ENCODE assay signal across 14 cellular contexts in the genomic region with DNA sequence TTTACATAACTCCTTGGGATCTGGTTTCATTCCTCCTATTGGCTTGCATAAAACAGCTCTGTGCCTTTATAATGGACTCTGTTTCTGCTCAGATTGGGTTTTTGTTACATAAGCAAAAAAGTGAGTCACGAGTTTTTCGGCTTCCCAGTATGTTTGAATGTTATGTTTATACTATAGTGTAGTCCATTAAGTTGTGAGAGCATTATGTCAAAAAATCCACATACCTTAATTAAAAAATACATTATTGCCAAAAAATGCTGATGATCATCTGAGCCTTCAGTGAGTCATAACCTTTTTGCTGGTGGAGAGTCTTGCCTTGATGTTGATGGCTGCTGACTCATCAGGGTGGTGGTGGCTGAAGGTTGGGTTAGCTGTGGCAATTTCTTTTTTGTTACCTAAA.
DNase-seq lines count a peak whose midpoint lies in the region; ATAC-seq and TF ChIP-seq lines count a peak whose summit lies in the region.
"Had no signal": no experiment of that assay in that cellular context is flagged by ENCODE, and none has a peak within 500 bp of the region (broad histone marks: within the 10 kb centered on the region; RNA-seq: fewer than 3 reads in every experiment).

No MANE protein-coding gene starts in this region.

- no peaks in the 10 kb centered on the region for H3K9me3 ChIP-seq in osteoblast (ENCODE audit: low read depth, low read length)

- H3K27me3 ChIP-seq in osteoblast (ENCODE audit: insufficient read depth, low read length), result no peaks in the 10 kb centered on the region

- TF ChIP-seq CTCF in chondrocyte (IDR thresholded peaks at IDR 0.05) (no peak), osteoblast (IDR thresholded peaks at IDR 0.05; ENCODE audit: extremely low read depth, low read depth, low read length) (no peak)

- no peak for ATAC-seq in HG02938 (IDR thresholded peaks at IDR 0.05; ENCODE audit: unreplicated experiment)
- ATAC-seq: esophagus mucosa, left ventricle myocardium superior had no signal

- H2AFZ ChIP-seq in osteoblast (ENCODE audit: low read length), result no peak overlapping the region

- H3K27ac Mint-ChIP-seq in chondrocyte (ENCODE audit: unreplicated experiment), result peak overlapping the region; percentile 74
- H3K27ac Mint-ChIP-seq: activated naive CD8-positive, alpha-beta T cell treated with anti-CD3 and anti-CD28 coated beads for 36 hours; progenitor cell of endocrine pancreas had no signal

- H3K4me3 ChIP-seq in osteoblast (ENCODE audit: insufficient read depth, low read length), result no peak overlapping the region

- H3K4me3 Mint-ChIP-seq in chondrocyte (ENCODE audit: unreplicated experiment), result no peak overlapping the region
- H3K4me3 Mint-ChIP-seq: activated naive CD8-positive, alpha-beta T cell treated with anti-CD3 and anti-CD28 coated beads for 36 hours had no signal

- peaks cover 14% of the 10 kb centered on the region for H3K4me1 Mint-ChIP-seq in chondrocyte (ENCODE audit: low read depth)
- H3K4me1 Mint-ChIP-seq: activated naive CD8-positive, alpha-beta T cell treated with anti-CD3 and anti-CD28 coated beads for 36 hours had no signal

- H4K20me1 ChIP-seq in osteoblast (ENCODE audit: insufficient read depth, low read length), result no peaks in the 10 kb centered on the region

- no peaks in the 10 kb centered on the region for H3K27me3 Mint-ChIP-seq in chondrocyte (ENCODE audit: low read depth)
- H3K27me3 Mint-ChIP-seq: activated naive CD8-positive, alpha-beta T cell treated with anti-CD3 and anti-CD28 coated beads for 36 hours; progenitor cell of endocrine pancreas had no signal

- H3K4me2 ChIP-seq in osteoblast (ENCODE audit: insufficient read depth, low read length), result peak overlapping the region; percentile 1

- DNase-seq in ELR (ENCODE audit: low read depth) (peak; percentile 89), NCI-H446 treated with DMSO at 0.1 percent for 48 hours (lab: John Stamatoyannopoulos, UW) (peak; percentile 79), chondrocyte (ENCODE audit: low spot score) (no peak), osteoblast (ENCODE audit: insufficient read length, low spot score, missing footprints) (peak; percentile 82), cortex of kidney (lab: John Stamatoyannopoulos, UW) (no peak), amygdala (lab: John Stamatoyannopoulos, UW) (no peak)
- DNase-seq: activated CD4-positive, alpha-beta T cell treated with anti-CD3 and anti-CD28 coated beads for 4 hours; activated naive CD8-positive, alpha-beta T cell treated with anti-CD3 and anti-CD28 coated beads for 36 hours; GF-D8; left ventricle myocardium superior; SIG-M5 had no signal

- no peaks in the 10 kb centered on the region for H3K36me3 ChIP-seq in osteoblast (ENCODE audit: insufficient read depth, low read length)

- H3K27ac ChIP-seq in osteoblast (ENCODE audit: low read depth, low read length), result peak overlapping the region; percentile 0

- peaks cover 8% of the 10 kb centered on the region for H3K9me3 Mint-ChIP-seq in chondrocyte (ENCODE audit: low read depth)
- H3K9me3 Mint-ChIP-seq: activated naive CD8-positive, alpha-beta T cell treated with anti-CD3 and anti-CD28 coated beads for 36 hours had no signal

- no peaks in the 10 kb centered on the region for H3K79me2 ChIP-seq in osteoblast (ENCODE audit: insufficient read depth, low read length)

- H3K4me1 ChIP-seq in osteoblast (ENCODE audit: insufficient read depth, low read length), result peaks cover 9% of the 10 kb centered on the region

- H3K36me3 Mint-ChIP-seq in chondrocyte (ENCODE audit: low read depth), result peaks cover 8% of the 10 kb centered on the region

Comparison
In these comparisons a context has a peak if more than half of its experiments do, and no peak if none do; other contexts are left out.
1. DNase-seq: peak in ELR (single experiment), NCI-H446 treated with DMSO at 0.1 percent for 48 hours (single experiment) and osteoblast (single experiment); none in chondrocyte (single experiment), cortex of kidney (single experiment) and amygdala (0 of 56).